Comparison of ENCODE assay signal across 18 cellular contexts in the genomic region with DNA sequence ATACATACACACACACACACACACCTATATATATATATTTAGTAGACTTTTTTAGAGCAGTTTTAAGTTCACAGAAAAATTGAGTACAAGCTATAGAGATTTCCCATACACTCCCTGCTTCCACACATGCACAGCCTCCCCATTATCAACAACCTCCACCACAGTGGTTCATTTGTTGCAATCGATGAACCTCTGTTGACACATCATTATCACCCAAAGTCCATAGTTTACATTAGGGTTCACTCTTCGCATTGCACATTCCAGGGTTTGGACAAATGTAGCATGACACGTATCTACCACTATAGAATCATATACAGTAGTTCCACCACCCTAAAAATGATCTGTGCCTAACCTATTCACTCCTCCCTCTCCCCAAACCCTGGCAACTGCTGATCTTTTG.
"Had no signal": no experiment of that assay in that cellular context is flagged by ENCODE, and none has a peak within 500 bp of the region (broad histone marks: within the 10 kb centered on the region; RNA-seq: fewer than 3 reads in every experiment).

No MANE protein-coding gene starts in this region.

- H3K4me3 ChIP-seq: coronary artery, dorsolateral prefrontal cortex, esophagus muscularis mucosa, gastroesophageal sphincter, heart left ventricle, hepatocyte, left lung, lower lobe of right lung, mucosa of descending colon had no signal

- H3K9me3 Mint-ChIP-seq: mesothelial cell of epicardium had no signal

- H3K27ac ChIP-seq: coronary artery, esophagus muscularis mucosa, foreskin keratinocyte, gastroesophageal sphincter, heart left ventricle, hepatocyte, left lung, lower lobe of right lung had no signal

- H3K4me1 ChIP-seq: esophagus muscularis mucosa, foreskin keratinocyte, gastroesophageal sphincter, heart left ventricle, left lung, lower lobe of right lung had no signal

- ATAC-seq: foreskin keratinocyte, gastroesophageal sphincter, heart left ventricle, left cardiac atrium, left lung, left ventricle myocardium superior, lower lobe of right lung, mucosa of descending colon had no signal

- H3K27me3 ChIP-seq: dorsolateral prefrontal cortex, esophagus muscularis mucosa, foreskin keratinocyte, heart left ventricle, hepatocyte, left lung had no signal

- H3K9me3 ChIP-seq: esophagus muscularis mucosa, gastroesophageal sphincter, heart left ventricle, left lung, lower lobe of right lung, mucosa of descending colon had no signal

- H2AFZ ChIP-seq: hepatocyte had no signal

- DNase-seq: dermis blood vessel endothelial cell; dorsolateral prefrontal cortex; effector CD4-positive, alpha-beta T cell; effector memory CD4-positive, alpha-beta T cell; foreskin keratinocyte; heart left ventricle; hypothalamus; left cardiac atrium; left lung; left ventricle myocardium superior; lower lobe of right lung; mesenchymal stem cell; mucosa of descending colon had no signal

- H3K4me2 ChIP-seq: hepatocyte had no signal

- H3K4me3 Mint-ChIP-seq: mesothelial cell of epicardium had no signal

- H3K36me3 ChIP-seq: esophagus muscularis mucosa, gastroesophageal sphincter, heart left ventricle, left lung, lower lobe of right lung had no signal

- H3K79me2 ChIP-seq: hepatocyte had no signal

- H3K36me3 Mint-ChIP-seq: mesothelial cell of epicardium had no signal
